ENCODE assay signal across 1 cellular context in the genomic region with DNA sequence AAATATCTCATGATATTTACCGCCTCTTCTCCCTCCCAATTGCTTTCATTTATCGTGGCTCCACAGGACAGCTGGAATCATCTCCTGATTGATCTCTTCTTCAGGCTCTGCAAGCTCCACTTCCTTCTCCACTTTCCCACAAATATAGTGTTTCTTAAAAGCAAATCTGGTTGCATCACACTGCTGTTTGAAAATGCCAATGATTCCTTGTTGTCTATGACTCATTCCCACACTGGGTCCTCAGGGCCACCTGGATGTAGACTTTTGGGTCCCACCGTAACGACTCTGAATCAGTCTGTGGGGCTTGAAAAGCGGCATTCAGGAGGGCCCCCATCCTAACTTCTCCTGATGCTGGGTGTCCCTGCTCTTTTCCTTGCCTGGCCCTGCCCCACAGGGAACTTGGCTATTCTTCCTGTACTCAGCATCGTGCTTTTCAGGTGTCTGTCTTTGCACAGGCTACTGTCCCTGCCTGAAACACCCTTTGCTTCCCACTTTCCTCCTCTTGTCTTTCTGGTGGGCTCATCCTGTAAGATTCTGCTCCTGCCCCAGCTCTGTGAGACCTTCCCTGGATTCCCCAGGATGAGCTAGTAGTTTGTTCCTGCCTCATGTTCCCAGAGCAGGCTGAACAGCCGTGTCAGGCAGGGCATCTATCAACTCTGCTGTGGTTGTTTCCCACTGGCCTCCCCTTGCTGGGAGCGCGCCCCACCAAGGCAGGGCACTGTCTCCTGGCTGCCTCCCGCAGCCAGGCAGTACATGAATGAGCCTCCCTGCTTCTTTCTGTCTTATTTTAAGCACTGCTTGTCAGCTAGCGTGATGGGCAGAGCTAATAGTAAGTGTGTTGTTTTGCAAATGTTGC.
A peak's percentile ranks its signal among the peaks of the same experiment; 100 is the strongest.
TF ChIP-seq lines count a peak whose summit lies in the region.

No MANE protein-coding gene starts in this region.

TF ChIP-seq in HepG2, 621 proteins besides CTCF, POLR2A, EP300 and RAD21 (continued from another document):
- TF ChIP-seq, protein P1, sequence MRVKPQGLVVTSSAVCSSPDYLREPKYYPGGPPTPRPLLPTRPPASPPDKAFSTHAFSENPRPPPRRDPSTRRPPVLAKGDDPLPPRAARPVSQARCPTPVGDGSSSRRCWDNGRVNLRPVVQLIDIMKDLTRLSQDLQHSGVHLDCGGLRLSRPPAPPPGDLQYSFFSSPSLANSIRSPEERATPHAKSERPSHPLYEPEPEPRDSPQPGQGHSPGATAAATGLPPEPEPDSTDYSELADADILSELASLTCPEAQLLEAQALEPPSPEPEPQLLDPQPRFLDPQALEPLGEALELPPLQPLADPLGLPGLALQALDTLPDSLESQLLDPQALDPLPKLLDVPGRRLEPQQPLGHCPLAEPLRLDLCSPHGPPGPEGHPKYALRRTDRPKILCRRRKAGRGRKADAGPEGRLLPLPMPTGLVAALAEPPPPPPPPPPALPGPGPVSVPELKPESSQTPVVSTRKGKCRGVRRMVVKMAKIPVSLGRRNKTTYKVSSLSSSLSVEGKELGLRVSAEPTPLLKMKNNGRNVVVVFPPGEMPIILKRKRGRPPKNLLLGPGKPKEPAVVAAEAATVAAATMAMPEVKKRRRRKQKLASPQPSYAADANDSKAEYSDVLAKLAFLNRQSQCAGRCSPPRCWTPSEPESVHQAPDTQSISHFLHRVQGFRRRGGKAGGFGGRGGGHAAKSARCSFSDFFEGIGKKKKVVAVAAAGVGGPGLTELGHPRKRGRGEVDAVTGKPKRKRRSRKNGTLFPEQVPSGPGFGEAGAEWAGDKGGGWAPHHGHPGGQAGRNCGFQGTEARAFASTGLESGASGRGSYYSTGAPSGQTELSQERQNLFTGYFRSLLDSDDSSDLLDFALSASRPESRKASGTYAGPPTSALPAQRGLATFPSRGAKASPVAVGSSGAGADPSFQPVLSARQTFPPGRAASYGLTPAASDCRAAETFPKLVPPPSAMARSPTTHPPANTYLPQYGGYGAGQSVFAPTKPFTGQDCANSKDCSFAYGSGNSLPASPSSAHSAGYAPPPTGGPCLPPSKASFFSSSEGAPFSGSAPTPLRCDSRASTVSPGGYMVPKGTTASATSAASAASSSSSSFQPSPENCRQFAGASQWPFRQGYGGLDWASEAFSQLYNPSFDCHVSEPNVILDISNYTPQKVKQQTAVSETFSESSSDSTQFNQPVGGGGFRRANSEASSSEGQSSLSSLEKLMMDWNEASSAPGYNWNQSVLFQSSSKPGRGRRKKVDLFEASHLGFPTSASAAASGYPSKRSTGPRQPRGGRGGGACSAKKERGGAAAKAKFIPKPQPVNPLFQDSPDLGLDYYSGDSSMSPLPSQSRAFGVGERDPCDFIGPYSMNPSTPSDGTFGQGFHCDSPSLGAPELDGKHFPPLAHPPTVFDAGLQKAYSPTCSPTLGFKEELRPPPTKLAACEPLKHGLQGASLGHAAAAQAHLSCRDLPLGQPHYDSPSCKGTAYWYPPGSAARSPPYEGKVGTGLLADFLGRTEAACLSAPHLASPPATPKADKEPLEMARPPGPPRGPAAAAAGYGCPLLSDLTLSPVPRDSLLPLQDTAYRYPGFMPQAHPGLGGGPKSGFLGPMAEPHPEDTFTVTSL (CRISPR knock-in tag; IDR thresholded peaks at IDR 0.05; ENCODE audit: borderline replicate concordance): peak; percentile 21; the same call in 1 of the 2 replicates
- TF ChIP-seq FOXA3 (CRISPR knock-in tag; IDR thresholded peaks at IDR 0.05) (peak; percentile 8; the same call in 1 of the 2 replicates), CEBPB (IDR thresholded peaks at IDR 0.05; ENCODE audit: borderline replicate concordance, low read depth, low read length) (peak; percentile 78; the same call in 1 of the 2 replicates), GATAD1 (CRISPR knock-in tag; IDR thresholded peaks at IDR 0.05) (no peak), FOSL2 (CRISPR knock-in tag; IDR thresholded peaks at IDR 0.05) (peak; percentile 93), KMT2B (CRISPR knock-in tag; IDR thresholded peaks at IDR 0.05) (no peak), GATAD2A (CRISPR knock-in tag; IDR thresholded peaks at IDR 0.05) (peak; percentile 44; the same call in 1 of the 2 replicates), JUND (CRISPR knock-in tag; IDR thresholded peaks at IDR 0.05) (0 out of 2 replicates have a peak, but pooled peaks have one; percentile 13)
- TF ChIP-seq, protein P2, sequence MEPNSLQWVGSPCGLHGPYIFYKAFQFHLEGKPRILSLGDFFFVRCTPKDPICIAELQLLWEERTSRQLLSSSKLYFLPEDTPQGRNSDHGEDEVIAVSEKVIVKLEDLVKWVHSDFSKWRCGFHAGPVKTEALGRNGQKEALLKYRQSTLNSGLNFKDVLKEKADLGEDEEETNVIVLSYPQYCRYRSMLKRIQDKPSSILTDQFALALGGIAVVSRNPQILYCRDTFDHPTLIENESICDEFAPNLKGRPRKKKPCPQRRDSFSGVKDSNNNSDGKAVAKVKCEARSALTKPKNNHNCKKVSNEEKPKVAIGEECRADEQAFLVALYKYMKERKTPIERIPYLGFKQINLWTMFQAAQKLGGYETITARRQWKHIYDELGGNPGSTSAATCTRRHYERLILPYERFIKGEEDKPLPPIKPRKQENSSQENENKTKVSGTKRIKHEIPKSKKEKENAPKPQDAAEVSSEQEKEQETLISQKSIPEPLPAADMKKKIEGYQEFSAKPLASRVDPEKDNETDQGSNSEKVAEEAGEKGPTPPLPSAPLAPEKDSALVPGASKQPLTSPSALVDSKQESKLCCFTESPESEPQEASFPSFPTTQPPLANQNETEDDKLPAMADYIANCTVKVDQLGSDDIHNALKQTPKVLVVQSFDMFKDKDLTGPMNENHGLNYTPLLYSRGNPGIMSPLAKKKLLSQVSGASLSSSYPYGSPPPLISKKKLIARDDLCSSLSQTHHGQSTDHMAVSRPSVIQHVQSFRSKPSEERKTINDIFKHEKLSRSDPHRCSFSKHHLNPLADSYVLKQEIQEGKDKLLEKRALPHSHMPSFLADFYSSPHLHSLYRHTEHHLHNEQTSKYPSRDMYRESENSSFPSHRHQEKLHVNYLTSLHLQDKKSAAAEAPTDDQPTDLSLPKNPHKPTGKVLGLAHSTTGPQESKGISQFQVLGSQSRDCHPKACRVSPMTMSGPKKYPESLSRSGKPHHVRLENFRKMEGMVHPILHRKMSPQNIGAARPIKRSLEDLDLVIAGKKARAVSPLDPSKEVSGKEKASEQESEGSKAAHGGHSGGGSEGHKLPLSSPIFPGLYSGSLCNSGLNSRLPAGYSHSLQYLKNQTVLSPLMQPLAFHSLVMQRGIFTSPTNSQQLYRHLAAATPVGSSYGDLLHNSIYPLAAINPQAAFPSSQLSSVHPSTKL (CRISPR knock-in tag; IDR thresholded peaks at IDR 0.05): peak; percentile 49
- TF ChIP-seq, protein P3, sequence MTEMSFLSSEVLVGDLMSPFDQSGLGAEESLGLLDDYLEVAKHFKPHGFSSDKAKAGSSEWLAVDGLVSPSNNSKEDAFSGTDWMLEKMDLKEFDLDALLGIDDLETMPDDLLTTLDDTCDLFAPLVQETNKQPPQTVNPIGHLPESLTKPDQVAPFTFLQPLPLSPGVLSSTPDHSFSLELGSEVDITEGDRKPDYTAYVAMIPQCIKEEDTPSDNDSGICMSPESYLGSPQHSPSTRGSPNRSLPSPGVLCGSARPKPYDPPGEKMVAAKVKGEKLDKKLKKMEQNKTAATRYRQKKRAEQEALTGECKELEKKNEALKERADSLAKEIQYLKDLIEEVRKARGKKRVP (CRISPR knock-in tag; IDR thresholded peaks at IDR 0.05): peak in 1 of 2 experiments; percentile 88; a peak in 2 of 4 replicates
TF ChIP-seq in HepG2: peak in this region for 9.
